Comparison of ENCODE assay signal across 1 cellular context in the genomic region with DNA sequence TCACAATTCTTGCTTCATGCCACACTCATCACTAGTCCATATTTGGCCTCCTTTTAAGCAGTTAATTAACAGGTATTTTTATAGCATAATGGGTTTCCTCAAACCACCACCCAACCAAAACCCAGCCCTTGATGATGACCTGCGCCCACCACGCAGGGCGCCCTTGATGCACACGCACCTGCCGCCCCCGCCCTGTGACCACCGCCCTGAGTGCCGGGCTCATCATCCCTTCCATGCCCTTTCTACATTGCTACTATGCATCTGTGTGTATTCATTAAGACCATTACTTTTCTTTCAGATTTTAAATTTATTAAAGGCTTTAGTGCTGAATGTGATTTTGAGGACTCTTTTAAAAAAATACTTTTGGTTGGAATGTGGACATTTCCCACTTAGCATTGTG.
TF ChIP-seq lines count a peak whose summit lies in the region.

No MANE protein-coding gene starts in this region.

TF ChIP-seq in SK-N-SH treated with all-trans-retinoic acid at 6 μM for 48 hours, 23 proteins besides CTCF, POLR2A, EP300 and RAD21 (continued from another document):
- TF ChIP-seq, protein P1, sequence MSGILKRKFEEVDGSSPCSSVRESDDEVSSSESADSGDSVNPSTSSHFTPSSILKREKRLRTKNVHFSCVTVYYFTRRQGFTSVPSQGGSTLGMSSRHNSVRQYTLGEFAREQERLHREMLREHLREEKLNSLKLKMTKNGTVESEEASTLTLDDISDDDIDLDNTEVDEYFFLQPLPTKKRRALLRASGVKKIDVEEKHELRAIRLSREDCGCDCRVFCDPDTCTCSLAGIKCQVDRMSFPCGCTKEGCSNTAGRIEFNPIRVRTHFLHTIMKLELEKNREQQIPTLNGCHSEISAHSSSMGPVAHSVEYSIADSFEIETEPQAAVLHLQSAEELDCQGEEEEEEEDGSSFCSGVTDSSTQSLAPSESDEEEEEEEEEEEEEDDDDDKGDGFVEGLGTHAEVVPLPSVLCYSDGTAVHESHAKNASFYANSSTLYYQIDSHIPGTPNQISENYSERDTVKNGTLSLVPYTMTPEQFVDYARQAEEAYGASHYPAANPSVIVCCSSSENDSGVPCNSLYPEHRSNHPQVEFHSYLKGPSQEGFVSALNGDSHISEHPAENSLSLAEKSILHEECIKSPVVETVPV (CRISPR knock-in tag; IDR thresholded peaks at IDR 0.05), result no peak
- no peak for TF ChIP-seq ARNTL (CRISPR knock-in tag; IDR thresholded peaks at IDR 0.05; ENCODE audit: borderline replicate concordance, low read depth)
- no peak for TF ChIP-seq ZFP30 (CRISPR knock-in tag; IDR thresholded peaks at IDR 0.05)
- TF ChIP-seq, protein P2, sequence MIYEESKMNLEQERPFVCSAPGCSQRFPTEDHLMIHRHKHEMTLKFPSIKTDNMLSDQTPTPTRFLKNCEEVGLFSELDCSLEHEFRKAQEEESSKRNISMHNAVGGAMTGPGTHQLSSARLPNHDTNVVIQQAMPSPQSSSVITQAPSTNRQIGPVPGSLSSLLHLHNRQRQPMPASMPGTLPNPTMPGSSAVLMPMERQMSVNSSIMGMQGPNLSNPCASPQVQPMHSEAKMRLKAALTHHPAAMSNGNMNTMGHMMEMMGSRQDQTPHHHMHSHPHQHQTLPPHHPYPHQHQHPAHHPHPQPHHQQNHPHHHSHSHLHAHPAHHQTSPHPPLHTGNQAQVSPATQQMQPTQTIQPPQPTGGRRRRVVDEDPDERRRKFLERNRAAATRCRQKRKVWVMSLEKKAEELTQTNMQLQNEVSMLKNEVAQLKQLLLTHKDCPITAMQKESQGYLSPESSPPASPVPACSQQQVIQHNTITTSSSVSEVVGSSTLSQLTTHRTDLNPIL (CRISPR knock-in tag; IDR thresholded peaks at IDR 0.05; ENCODE audit: low read depth), result no peak
- no peak for TF ChIP-seq POU6F1 (CRISPR knock-in tag; IDR thresholded peaks at IDR 0.05; ENCODE audit: borderline replicate concordance, low read depth)
- TF ChIP-seq GLIS3 (CRISPR knock-in tag; IDR thresholded peaks at IDR 0.05), result no peak
- TF ChIP-seq, protein P3, sequence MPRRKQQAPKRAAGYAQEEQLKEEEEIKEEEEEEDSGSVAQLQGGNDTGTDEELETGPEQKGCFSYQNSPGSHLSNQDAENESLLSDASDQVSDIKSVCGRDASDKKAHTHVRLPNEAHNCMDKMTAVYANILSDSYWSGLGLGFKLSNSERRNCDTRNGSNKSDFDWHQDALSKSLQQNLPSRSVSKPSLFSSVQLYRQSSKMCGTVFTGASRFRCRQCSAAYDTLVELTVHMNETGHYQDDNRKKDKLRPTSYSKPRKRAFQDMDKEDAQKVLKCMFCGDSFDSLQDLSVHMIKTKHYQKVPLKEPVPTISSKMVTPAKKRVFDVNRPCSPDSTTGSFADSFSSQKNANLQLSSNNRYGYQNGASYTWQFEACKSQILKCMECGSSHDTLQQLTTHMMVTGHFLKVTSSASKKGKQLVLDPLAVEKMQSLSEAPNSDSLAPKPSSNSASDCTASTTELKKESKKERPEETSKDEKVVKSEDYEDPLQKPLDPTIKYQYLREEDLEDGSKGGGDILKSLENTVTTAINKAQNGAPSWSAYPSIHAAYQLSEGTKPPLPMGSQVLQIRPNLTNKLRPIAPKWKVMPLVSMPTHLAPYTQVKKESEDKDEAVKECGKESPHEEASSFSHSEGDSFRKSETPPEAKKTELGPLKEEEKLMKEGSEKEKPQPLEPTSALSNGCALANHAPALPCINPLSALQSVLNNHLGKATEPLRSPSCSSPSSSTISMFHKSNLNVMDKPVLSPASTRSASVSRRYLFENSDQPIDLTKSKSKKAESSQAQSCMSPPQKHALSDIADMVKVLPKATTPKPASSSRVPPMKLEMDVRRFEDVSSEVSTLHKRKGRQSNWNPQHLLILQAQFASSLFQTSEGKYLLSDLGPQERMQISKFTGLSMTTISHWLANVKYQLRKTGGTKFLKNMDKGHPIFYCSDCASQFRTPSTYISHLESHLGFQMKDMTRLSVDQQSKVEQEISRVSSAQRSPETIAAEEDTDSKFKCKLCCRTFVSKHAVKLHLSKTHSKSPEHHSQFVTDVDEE (CRISPR knock-in tag; IDR thresholded peaks at IDR 0.05), result no peak
- no peak for TF ChIP-seq SNAI2 (CRISPR knock-in tag; IDR thresholded peaks at IDR 0.05)
- no peak for TF ChIP-seq ZNF565 (CRISPR knock-in tag; conservative IDR thresholded peaks at IDR 0.05; ENCODE audit: low read depth)
- TF ChIP-seq ISL1 (CRISPR knock-in tag; IDR thresholded peaks at IDR 0.05), result no peak
- TF ChIP-seq OSR1 (CRISPR knock-in tag; IDR thresholded peaks at IDR 0.05), result no peak
